In genomic region chr20:30485331-30486102, GRCh38 we compare ENCODE assay signal across 17 cellular contexts.
"Had no signal": no experiment of that assay in that cellular context is flagged by ENCODE, and none has a peak within 500 bp of the region (broad histone marks: within the 10 kb centered on the region; RNA-seq: fewer than 3 reads in every experiment).

No MANE protein-coding gene starts in this region.

- H3K4me1 ChIP-seq: heart left ventricle, stomach had no signal

- H3K27me3 Mint-ChIP-seq: activated CD4-positive, alpha-beta T cell treated with anti-CD3 and anti-CD28 coated beads, Interleukin-2, amount 10 ng/mL, durations not matched to agents 7 days and 5 days; effector memory CD8-positive, alpha-beta T cell had no signal

- H3K4me1 Mint-ChIP-seq: activated CD4-positive, alpha-beta T cell treated with anti-CD3 and anti-CD28 coated beads, Interleukin-2, amount 10 ng/mL, durations not matched to agents 7 days and 5 days; activated naive CD8-positive, alpha-beta T cell treated with anti-CD3 and anti-CD28 coated beads, Interleukin-2, amount 10 ng/mL, durations not matched to agents 7 days and 5 days; naive thymus-derived CD4-positive, alpha-beta T cell had no signal

- H3K36me3 Mint-ChIP-seq: activated naive CD8-positive, alpha-beta T cell treated with anti-CD3 and anti-CD28 coated beads, Interleukin-2, amount 10 ng/mL, durations not matched to agents 7 days and 5 days had no signal

- H3K27ac Mint-ChIP-seq: activated CD4-positive, alpha-beta T cell treated with anti-CD3 and anti-CD28 coated beads, Interleukin-2, amount 10 ng/mL, durations not matched to agents 7 days and 5 days; activated naive CD8-positive, alpha-beta T cell treated with anti-CD3 and anti-CD28 coated beads, Interleukin-2, amount 10 ng/mL, durations not matched to agents 7 days and 5 days; activated T-cell treated with anti-CD3 and anti-CD28 coated beads, Interleukin-2, amount 50 U/mL, for 72 hours; effector memory CD8-positive, alpha-beta T cell; naive thymus-derived CD4-positive, alpha-beta T cell had no signal

- H3K4me3 Mint-ChIP-seq: activated CD4-positive, alpha-beta T cell treated with anti-CD3 and anti-CD28 coated beads, Interleukin-2, amount 10 ng/mL, durations not matched to agents 7 days and 5 days; activated naive CD8-positive, alpha-beta T cell treated with anti-CD3 and anti-CD28 coated beads, Interleukin-2, amount 10 ng/mL, durations not matched to agents 7 days and 5 days; activated T-cell treated with anti-CD3 and anti-CD28 coated beads, Interleukin-2, amount 50 U/mL, for 72 hours; effector memory CD8-positive, alpha-beta T cell; naive thymus-derived CD4-positive, alpha-beta T cell had no signal

- H3K4me3 ChIP-seq: heart left ventricle, mucosa of descending colon, stomach, thoracic aorta had no signal

- H3K36me3 ChIP-seq: heart left ventricle, neutrophil, stomach, thoracic aorta had no signal

- H3K27ac ChIP-seq: epithelial cell of prostate, heart left ventricle, neutrophil, stomach, thoracic aorta had no signal

- ATAC-seq: activated T-cell treated with anti-CD3 and anti-CD28 coated beads, Interleukin-2, amount 50 U/mL, for 72 hours; effector memory CD8-positive, alpha-beta T cell; left colon; mucosa of descending colon; naive thymus-derived CD4-positive, alpha-beta T cell had no signal

- DNase-seq: activated CD4-positive, alpha-beta T cell treated with anti-CD3 and anti-CD28 coated beads, Interleukin-2, amount 10 ng/mL, durations not matched to agents 7 days and 5 days; activated CD4-positive, CD25-positive, alpha-beta regulatory T cell; activated CD8-positive, alpha-beta memory T cell treated with anti-CD3 and anti-CD28 coated beads, Interleukin-2, amount 50 U/mL, for 48 hours; activated naive CD8-positive, alpha-beta T cell treated with anti-CD3 and anti-CD28 coated beads, Interleukin-2, amount 10 ng/mL, durations not matched to agents 7 days and 5 days; activated T-cell treated with anti-CD3 and anti-CD28 coated beads, Interleukin-2, amount 50 U/mL, for 72 hours; anterior cingulate cortex; dermis blood vessel endothelial cell; effector memory CD8-positive, alpha-beta T cell; left colon; naive thymus-derived CD4-positive, alpha-beta T cell; small intestine; stomach had no signal
